Comparison of ENCODE assay signal across 21 cellular contexts in the genomic region with DNA sequence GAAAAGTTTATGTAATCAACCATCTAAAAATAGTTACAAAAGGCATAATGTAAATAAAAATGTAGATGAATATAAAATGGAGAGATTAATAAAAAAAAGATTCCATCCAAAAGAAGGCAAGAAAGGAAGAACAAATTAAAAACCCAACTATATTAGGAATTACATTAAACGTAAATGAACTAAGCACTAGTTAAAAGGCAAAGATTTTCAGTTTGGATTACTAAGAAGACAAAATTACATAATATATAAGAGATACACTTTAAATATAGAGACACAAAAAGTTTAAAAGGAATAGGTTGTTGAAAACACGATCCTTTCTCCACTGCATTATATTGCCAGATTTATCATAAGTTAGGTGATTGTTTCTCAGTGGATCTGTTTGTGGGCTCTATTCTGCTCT. TPM values are rescaled to one million over a fixed set of nuclear protein-coding genes. Genes with fewer than 3 reads are reported as not detected.
DNase-seq lines count a peak whose midpoint lies in the region; ATAC-seq, FAIRE-seq and TF ChIP-seq lines count a peak whose summit lies in the region.
"Had no signal": no experiment of that assay in that cellular context is flagged by ENCODE, and none has a peak within 500 bp of the region (broad histone marks: within the 10 kb centered on the region; RNA-seq: fewer than 3 reads in every experiment).

No MANE protein-coding gene starts in this region.

- H3K27me3 Mint-ChIP-seq in endodermal cell (ENCODE audit: insufficient read depth) = no peaks in the 10 kb centered on the region
- H3K27me3 Mint-ChIP-seq: B cell; CD4-positive, CD25-positive, alpha-beta regulatory T cell had no signal

- WGBS in endodermal cell (ENCODE audit: insufficient coverage in 1 of 2, insufficient read length in 1 of 2), 2 experiments = 100% methylated on average over 1 of the region's 2 CpGs; no CpG with 5 or more reads in 1 of the 2 experiments

- no peak overlapping the region for H3K4me3 Mint-ChIP-seq in endodermal cell
- H3K4me3 Mint-ChIP-seq: B cell; CD4-positive, CD25-positive, alpha-beta regulatory T cell; CD8-positive, alpha-beta T cell; GM23338; H9; HFFc6 had no signal

- H3K27ac ChIP-seq in endodermal cell (ENCODE audit: low read depth, low read length) = no peak overlapping the region
- H3K27ac ChIP-seq: BLaER1, C4-2B had no signal

- H3K27ac Mint-ChIP-seq in endodermal cell = no peak overlapping the region
- H3K27ac Mint-ChIP-seq: B cell; CD4-positive, CD25-positive, alpha-beta regulatory T cell; CD8-positive, alpha-beta T cell; GM23338; H9; HFFc6 had no signal

- H3K27me3 ChIP-seq in endodermal cell (ENCODE audit: control insufficient read depth, insufficient read depth, low read length, poor library complexity, severe bottlenecking) = no peaks in the 10 kb centered on the region
- H3K27me3 ChIP-seq: BLaER1 had no signal

- no peak for TF ChIP-seq CTCF in endodermal cell (conservative IDR thresholded peaks at IDR 0.05)

- no peaks in the 10 kb centered on the region for H3K4me1 Mint-ChIP-seq in endodermal cell
- H3K4me1 Mint-ChIP-seq: B cell, GM23338, H9 had no signal

- FAIRE-seq in TTC549 (lab: Jason Lieb, UNC) (peak; percentile 26), islet of Langerhans (lab: Jason Lieb, UNC) (peak; percentile 45), GM12891 (lab: Jason Lieb, UNC) (no peak)
- FAIRE-seq: GM12892, GM19239 had no signal

- ATAC-seq in GM19035 (IDR thresholded peaks at IDR 0.05; ENCODE audit: unreplicated experiment) (no peak), GM21423 (IDR thresholded peaks at IDR 0.05; ENCODE audit: unreplicated experiment) (no peak)
- ATAC-seq: CD8-positive, alpha-beta T cell; GM23338; HCT116 had no signal

- TF ChIP-seq POLR2A in GM12891 (IDR thresholded peaks at IDR 0.05; ENCODE audit: low read depth, low read length) = no peak

- H3K4me1 ChIP-seq in endodermal cell (ENCODE audit: control insufficient read depth, insufficient read depth, low read length) = no peaks in the 10 kb centered on the region
- H3K4me1 ChIP-seq: BLaER1, Caco-2 had no signal

- DNase-seq in endodermal cell (no peak), GM12891 (ENCODE audit: insufficient read length, low spot score) (no peak)
- DNase-seq: Caco-2; CD4-positive, CD25-positive, alpha-beta regulatory T cell; CD8-positive, alpha-beta T cell; DMS79; EL; GF-D8; H9; HFFc6 had no signal

- peaks cover 69% of the 10 kb centered on the region for H3K36me3 Mint-ChIP-seq in endodermal cell (ENCODE audit: low read depth)

- H3K4me3 ChIP-seq in endodermal cell (ENCODE audit: low read length) = peak overlapping the region; percentile 56
- H3K4me3 ChIP-seq: BLaER1, GM23338 had no signal

- H3K9me3 ChIP-seq in endodermal cell (ENCODE audit: control insufficient read depth, low read length) = peaks cover 43% of the 10 kb centered on the region

- H3K36me3 ChIP-seq in endodermal cell (ENCODE audit: control insufficient read depth, insufficient read depth, low read length) = peaks cover 74% of the 10 kb centered on the region

- no peak overlapping the region for H3K9ac ChIP-seq in endodermal cell (ENCODE audit: extremely low read depth, low read length, poor library complexity, severe bottlenecking)
- H3K9ac ChIP-seq: BLaER1 had no signal

- peaks cover 39% of the 10 kb centered on the region for H3K9me3 Mint-ChIP-seq in endodermal cell

TF ChIP-seq in GM12891, 5 proteins besides CTCF, POLR2A, EP300 and RAD21:
- TF ChIP-seq POU2F2 (IDR thresholded peaks at IDR 0.05; ENCODE audit: low read depth, low read length) = no peak
- no peak for TF ChIP-seq PAX5 (IDR thresholded peaks at IDR 0.05; ENCODE audit: insufficient read depth, low read length, severe bottlenecking)
- no peak for TF ChIP-seq SPI1 (IDR thresholded peaks at IDR 0.05; ENCODE audit: low read depth, low read length)
- TF ChIP-seq TAF1 (IDR thresholded peaks at IDR 0.05; ENCODE audit: low read depth, low read length) = no peak
- TF ChIP-seq POLR2AphosphoS5 (IDR thresholded peaks at IDR 0.05; ENCODE audit: low read depth, low read length) = no peak

RNA-seq across cellular contexts. Expression of gene NUFIP1, which starts 27.3 kb away (rescaled TPM):
- total RNA-seq in endodermal cell = 10 to 100 TPM; 11.0 to 13.9 TPM
- polyA plus RNA-seq in endodermal cell (2013, experiment 1 of 2) = 11.6 TPM
- 10.0 TPM for polyA plus RNA-seq in endodermal cell (2013, experiment 2 of 2)
- polyA plus RNA-seq in GM12891 (2012; ENCODE audit: low read depth, missing spikeins) = 3.9 TPM

RNA-seq across cellular contexts. Expression of gene GPALPP1, which starts 27.3 kb away (rescaled TPM):
- total RNA-seq in endodermal cell = 10 to 100 TPM; 25.8 to 36.4 TPM
- 28.6 TPM for polyA plus RNA-seq in endodermal cell (2013, experiment 1 of 2)
- polyA plus RNA-seq in endodermal cell (2013, experiment 2 of 2) = 29.2 TPM
- 17.4 TPM for polyA plus RNA-seq in GM12891 (2012; ENCODE audit: low read depth, missing spikeins)
